In the genomic region with DNA sequence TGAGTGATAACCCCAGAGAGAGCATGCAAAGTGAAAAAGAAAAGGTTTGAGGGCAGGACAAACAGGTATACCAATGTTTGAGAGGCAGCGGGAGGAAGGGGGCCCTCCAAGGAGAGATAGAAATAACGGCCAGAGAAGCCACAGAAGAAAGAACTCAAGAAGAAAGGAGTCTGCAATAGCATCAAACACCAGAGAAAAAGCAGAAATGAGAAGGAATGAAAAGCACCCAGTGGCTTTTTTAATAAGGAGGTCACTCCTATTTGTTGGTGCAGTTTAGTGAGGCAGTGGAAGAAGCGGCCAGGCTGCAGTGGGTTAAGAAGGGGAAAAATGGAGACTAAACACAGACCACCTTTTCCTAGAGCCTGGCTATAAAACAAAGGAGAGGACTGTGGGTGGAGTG, we compare ENCODE assay signal across 16 cellular contexts.
DNase-seq lines count a peak whose midpoint lies in the region; ATAC-seq, FAIRE-seq and TF ChIP-seq lines count a peak whose summit lies in the region.
"Had no signal": no experiment of that assay in that cellular context is flagged by ENCODE, and none has a peak within 500 bp of the region (broad histone marks: within the 10 kb centered on the region; RNA-seq: fewer than 3 reads in every experiment).

No MANE protein-coding gene starts in this region.

- no peak for TF ChIP-seq CTCF in uterus (IDR thresholded peaks at IDR 0.05)

- intact Hi-C loops in dendritic cell treated with granulocyte-macrophage colony-stimulating factor and Interleukin-4, amounts not matched to agents 40 ng/mL and 50 ng/mL, for 4 days (cut with micrococcal nuclease), result no loop called here
- intact Hi-C loops in uterus (cut with DNase I; ENCODE audit: low total_unique reads), result loop anchor here (10.0 kb wide), 1 partner anchor 64 kb away; no protein-coding TSS in a partner anchor

- no peak overlapping the region for H3K4me3 Mint-ChIP-seq in dendritic cell treated with granulocyte-macrophage colony-stimulating factor and Interleukin-4, amounts not matched to agents 40 ng/mL and 50 ng/mL, for 4 days

- H3K4me3 ChIP-seq in uterus, result no peak overlapping the region
- H3K4me3 ChIP-seq: BLaER1 had no signal

- peak; percentile 4 for FAIRE-seq in GM19239 (lab: Jason Lieb, UNC)
- FAIRE-seq: GM18507, HTR-8/SVneo had no signal

- no peak for TF ChIP-seq POLR2A in uterus (IDR thresholded peaks at IDR 0.05)

- H3K27me3 ChIP-seq in uterus, result no peaks in the 10 kb centered on the region
- H3K27me3 ChIP-seq: BLaER1 had no signal

- peaks cover 12 to 28% of the 10 kb centered on the region in 2 donors for H3K4me1 ChIP-seq in uterus

- DNase-seq in GM19239 (ENCODE audit: insufficient read length, low spot score) (no peak), NOMO-1 treated with dmso at 0.1 percent for 144 hours (lab: John Stamatoyannopoulos, UW; ENCODE audit: unreplicated experiment) (peak; percentile 17), uterus (no peak), HEK293T (ENCODE audit: extremely low spot score) (no peak), OCI-M2 (lab: John Stamatoyannopoulos, UW; ENCODE audit: unreplicated experiment) (no peak)
- DNase-seq: DMS53, HCEC 1CT, NCI-H1105, NCI-H187, NCI-H446, NCI-H748 treated with DMSO at 0.1 percent for 48 hours had no signal

- no peaks in the 10 kb centered on the region for H3K9me3 Mint-ChIP-seq in dendritic cell treated with granulocyte-macrophage colony-stimulating factor and Interleukin-4, amounts not matched to agents 40 ng/mL and 50 ng/mL, for 4 days

- H3K27ac ChIP-seq in uterus, result peak overlapping the region; percentile 2 to 84
- H3K27ac ChIP-seq: BLaER1 had no signal

- no peaks in the 10 kb centered on the region for H3K27me3 Mint-ChIP-seq in dendritic cell treated with granulocyte-macrophage colony-stimulating factor and Interleukin-4, amounts not matched to agents 40 ng/mL and 50 ng/mL, for 4 days

- no peaks in the 10 kb centered on the region for H3K9me3 ChIP-seq in uterus
- H3K9me3 ChIP-seq: BLaER1 had no signal

- POLR2A ChIA-PET in HEK293T (lab: Yijun Ruan, JAX), result no interaction called here

- H3K4me1 Mint-ChIP-seq in dendritic cell treated with granulocyte-macrophage colony-stimulating factor and Interleukin-4, amounts not matched to agents 40 ng/mL and 50 ng/mL, for 4 days (ENCODE audit: low read depth), result peaks cover 34% of the 10 kb centered on the region

- H3K36me3 ChIP-seq in uterus, result no peaks in the 10 kb centered on the region

- H3K27ac Mint-ChIP-seq in dendritic cell treated with granulocyte-macrophage colony-stimulating factor and Interleukin-4, amounts not matched to agents 40 ng/mL and 50 ng/mL, for 4 days, result peak overlapping the region; percentile 14

- ATAC-seq in HG02970 (IDR thresholded peaks at IDR 0.05; ENCODE audit: low FRiP score, unreplicated experiment), result no peak

- CTCF ChIA-PET in HEK293T (lab: Yijun Ruan, JAX), result no interaction called here

- peaks cover 7% of the 10 kb centered on the region for H3K36me3 Mint-ChIP-seq in dendritic cell treated with granulocyte-macrophage colony-stimulating factor and Interleukin-4, amounts not matched to agents 40 ng/mL and 50 ng/mL, for 4 days (ENCODE audit: low read depth)

TF ChIP-seq in HEK293T, 16 proteins besides CTCF, POLR2A, EP300 and RAD21:
- TF ChIP-seq NFRKB (IDR thresholded peaks at IDR 0.05) (no peak), TARDBP (IDR thresholded peaks at IDR 0.05) (no peak), ELF4 (IDR thresholded peaks at IDR 0.05) (no peak), FOXK2 (IDR thresholded peaks at IDR 0.05) (no peak), HDGF (IDR thresholded peaks at IDR 0.05; ENCODE audit: borderline replicate concordance) (no peak), ARNT (IDR thresholded peaks at IDR 0.05) (no peak), LEF1 (IDR thresholded peaks at IDR 0.05; ENCODE audit: borderline replicate concordance) (no peak), BHLHE40 (IDR thresholded peaks at IDR 0.05; ENCODE audit: borderline replicate concordance) (no peak), SP1 (IDR thresholded peaks at IDR 0.05) (no peak), CTBP1 (IDR thresholded peaks at IDR 0.05; ENCODE audit: borderline replicate concordance) (no peak), SUZ12 (IDR thresholded peaks at IDR 0.05) (no peak)
TF ChIP-seq in HEK293T: peak in this region for 0.
